In the genomic region with DNA sequence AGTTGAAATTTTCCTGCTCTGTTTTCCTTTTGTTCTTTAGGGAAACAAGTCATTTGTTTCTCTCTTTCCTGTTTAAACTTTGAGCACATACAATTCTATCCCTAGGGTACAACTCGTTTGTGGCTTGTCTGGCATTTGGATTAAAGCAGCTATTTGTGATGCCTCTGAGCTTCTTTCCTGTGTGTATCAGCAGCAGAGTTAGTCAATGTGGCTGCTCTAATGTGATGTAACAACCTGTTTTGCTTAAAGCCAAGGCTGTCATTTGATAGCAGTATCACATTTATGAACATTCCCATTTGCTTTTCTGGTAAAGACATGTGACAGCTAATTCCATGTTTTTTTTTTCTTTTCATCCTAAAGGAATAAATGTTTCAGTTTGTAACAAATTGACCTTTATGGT, we compare ENCODE assay signal across 27 cellular contexts.
"Had no signal": no experiment of that assay in that cellular context is flagged by ENCODE, and none has a peak within 500 bp of the region (broad histone marks: within the 10 kb centered on the region; RNA-seq: fewer than 3 reads in every experiment).

No MANE protein-coding gene starts in this region.

- FAIRE-seq: astrocyte, TTC549 had no signal

- H3K36me3 ChIP-seq: brain microvascular endothelial cell, esophagus muscularis mucosa, left ventricle myocardium inferior, ovary, prostate gland, right atrium auricular region, tibial nerve had no signal

- H3K4me1 ChIP-seq: esophagus muscularis mucosa, foreskin keratinocyte, left ventricle myocardium inferior, prostate gland, right atrium auricular region, tibial nerve had no signal

- ATAC-seq: foreskin keratinocyte, natural killer cell, T-cell had no signal

- H3K4me3 ChIP-seq: esophagus muscularis mucosa, left ventricle myocardium inferior, lung, ovary, prostate gland, right atrium auricular region, tibial nerve had no signal

- H3K27me3 ChIP-seq: brain microvascular endothelial cell, esophagus muscularis mucosa, foreskin keratinocyte, ovary, right atrium auricular region, tibial nerve had no signal

- DNase-seq: activated CD4-positive, alpha-beta T cell treated with anti-CD3 and anti-CD28 coated beads for 48 hours; activated CD4-positive, alpha-beta T cell treated with anti-CD3 and anti-CD28 coated beads, Interleukin-2, amount 50 U/mL, for 48 hours; activated CD8-positive, alpha-beta memory T cell treated with anti-CD3 and anti-CD28 coated beads for 24 hours; activated CD8-positive, alpha-beta memory T cell treated with anti-CD3 and anti-CD28 coated beads, Interleukin-2, amount 50 U/mL, for 4 hours; activated effector memory CD4-positive, alpha-beta T cell treated with anti-CD3 and anti-CD28 coated beads, Interleukin-2, amount 50 U/mL, for 16 hours; activated naive CD4-positive, alpha-beta T cell treated with anti-CD3 and anti-CD28 coated beads for 36 hours; activated naive CD8-positive, alpha-beta T cell treated with anti-CD3 and anti-CD28 coated beads for 36 hours; activated T-cell treated with anti-CD3 and anti-CD28 coated beads, Interleukin-2, amount 50 U/mL, for 1 hour; amniotic stem cell; brain microvascular endothelial cell; foreskin keratinocyte; left ventricle myocardium inferior; mesendoderm; natural killer cell; ovary; stimulated activated CD4-positive, alpha-beta T cell treated with anti-CD3 and anti-CD28 coated beads, Interleukin-15, amount 100 ng/mL, for 24 hours; stimulated activated CD4-positive, alpha-beta T cell treated with anti-CD3 and anti-CD28 coated beads, Interleukin-2, amount 100 ng/mL, for 24 hours; stimulated activated naive CD4-positive, alpha-beta T cell; T-cell had no signal

- H3K9me3 ChIP-seq: esophagus muscularis mucosa, left ventricle myocardium inferior, ovary, prostate gland, right atrium auricular region, tibial nerve had no signal

- H3K27ac ChIP-seq: brain microvascular endothelial cell, esophagus muscularis mucosa, foreskin keratinocyte, left ventricle myocardium inferior, ovary, prostate gland, right atrium auricular region, tibial nerve, VCaP had no signal
